Comparison of ENCODE assay signal across 18 cellular contexts in the genomic region with DNA sequence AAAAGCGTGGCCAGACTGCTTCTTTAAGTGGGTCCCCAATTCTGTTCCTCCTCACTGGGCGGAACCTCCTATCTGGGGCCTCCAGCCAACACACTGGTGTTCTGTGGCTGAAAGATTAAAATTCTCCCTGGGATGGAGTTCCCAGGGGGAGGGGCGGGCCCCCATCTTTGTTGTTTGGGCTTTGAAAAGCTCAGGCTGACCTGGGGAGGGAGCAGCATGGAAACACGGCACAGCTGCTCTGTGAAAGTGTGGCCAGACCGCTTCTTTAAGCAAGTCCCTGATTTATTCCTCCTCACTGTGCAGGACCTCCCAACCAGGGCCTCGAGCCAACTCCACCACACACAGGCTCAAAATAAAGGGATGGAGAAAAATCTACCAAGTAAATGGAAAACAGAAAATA.
A peak's percentile ranks its signal among the peaks of the same experiment; 100 is the strongest.
DNase-seq lines count a peak whose midpoint lies in the region; ATAC-seq and TF ChIP-seq lines count a peak whose summit lies in the region.
"Had no signal": no experiment of that assay in that cellular context is flagged by ENCODE, and none has a peak within 500 bp of the region (broad histone marks: within the 10 kb centered on the region; RNA-seq: fewer than 3 reads in every experiment).

No MANE protein-coding gene starts in this region.

- WGBS in stomach, 5 donors, result 33 to 57% (median 43%) methylated on average over 6 of the region's 6 CpGs

- H3K4me1 ChIP-seq in stomach, result no peaks in the 10 kb centered on the region

- no peaks in the 10 kb centered on the region for H3K36me3 ChIP-seq in stomach

- peak; percentile 71 for ATAC-seq in Right ventricle myocardium superior (ENCODE audit: poor library complexity)
- peak; percentile 67 for ATAC-seq in sciatic nerve
- no peak for ATAC-seq in HG03521 (IDR thresholded peaks at IDR 0.05; ENCODE audit: unreplicated experiment)
- no peak for ATAC-seq in HG03354 (IDR thresholded peaks at IDR 0.05; ENCODE audit: poor library complexity, severe bottlenecking, unreplicated experiment)

- peaks cover 0 to 9% (median 1%) of the 10 kb centered on the region in 4 donors for H3K9me3 ChIP-seq in stomach

- intact Hi-C loops in Right ventricle myocardium superior (cut with DNase I) (no loop called here), cardiac septum (cut with DNase I) (no loop called here), sciatic nerve (cut with DNase I) (no loop called here), stomach (cut with DNase I; ENCODE audit: low total_unique reads) (no loop called here)

- H3K27ac ChIP-seq in stomach, result peak overlapping the region in 1 of 5 donors; percentile 4
- H3K27ac ChIP-seq: PC-9 had no signal

- no peak for TF ChIP-seq EP300 in stomach (IDR thresholded peaks at IDR 0.05)

- no peaks in the 10 kb centered on the region for H3K27me3 ChIP-seq in stomach

- no peak for TF ChIP-seq CTCF in stomach (IDR thresholded peaks at IDR 0.05)

- no peak for TF ChIP-seq POLR2A in stomach (IDR thresholded peaks at IDR 0.05)

- peak; percentile 66 for DNase-seq in Right ventricle myocardium superior
- DNase-seq in cardiac septum (ENCODE audit: low spot score), result no peak
- peak; percentile 14 for DNase-seq in mucosa of gallbladder (ENCODE audit: low spot score)
- no peak for DNase-seq in sciatic nerve (ENCODE audit: low spot score)
- no peak for DNase-seq in NCI-H748 treated with DMSO at 0.1 percent for 48 hours (lab: John Stamatoyannopoulos, UW)
- no peak for DNase-seq in stomach
- DNase-seq: 8988T, DND-41, H9, IMR-90, NCI-H1417, NCI-H187, NCI-H2107, NCI-H226, NCI-H524, PC-9 had no signal

- H3K4me3 ChIP-seq in stomach, result no peak overlapping the region
- H3K4me3 ChIP-seq: PC-9 had no signal

Comparison
In these comparisons a context has a peak if more than half of its experiments do, and no peak if none do; other contexts are left out.
1. DNase-seq: peak in Right ventricle myocardium superior (single experiment) and mucosa of gallbladder (single experiment); none in cardiac septum (single experiment), sciatic nerve (single experiment), NCI-H748 treated with DMSO at 0.1 percent for 48 hours (single experiment) and stomach (single experiment).
2. ATAC-seq: peak in Right ventricle myocardium superior (single experiment) and sciatic nerve (single experiment); none in HG03521 (single experiment) and HG03354 (single experiment).